18 cellular contexts compared by ENCODE assay signal in the genomic region with DNA sequence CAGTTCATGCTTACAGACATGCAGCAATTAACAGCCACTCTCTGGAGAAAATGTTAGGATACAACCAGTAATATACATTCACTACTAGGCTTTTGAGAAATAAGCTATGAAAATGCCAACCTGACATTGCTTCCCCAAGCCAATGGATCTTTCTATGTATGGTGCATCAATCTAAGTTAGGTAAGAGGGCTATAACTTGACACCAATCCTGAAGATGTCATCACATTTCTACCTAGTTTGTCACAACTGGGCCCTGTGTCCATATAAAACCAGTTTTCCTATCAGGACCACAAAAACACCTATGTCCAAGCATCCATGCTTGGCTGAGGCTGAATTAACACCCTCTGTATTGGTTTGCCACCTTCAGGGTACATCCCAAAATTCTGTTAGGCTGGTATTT.
"Had no signal": no experiment of that assay in that cellular context is flagged by ENCODE, and none has a peak within 500 bp of the region (broad histone marks: within the 10 kb centered on the region; RNA-seq: fewer than 3 reads in every experiment).

No MANE protein-coding gene starts in this region.

- H3K27me3 Mint-ChIP-seq: activated naive CD4-positive, alpha-beta T cell treated with anti-CD3 and anti-CD28 coated beads, Interleukin-2, amount 50 U/mL, for 24 hours; naive thymus-derived CD8-positive, alpha-beta T cell had no signal

- H3K9me3 Mint-ChIP-seq: activated naive CD4-positive, alpha-beta T cell treated with anti-CD3 and anti-CD28 coated beads, Interleukin-2, amount 50 U/mL, for 24 hours; naive thymus-derived CD8-positive, alpha-beta T cell; WTC11 had no signal

- ATAC-seq: esophagus mucosa; left lobe of liver; lower lobe of right lung; naive thymus-derived CD8-positive, alpha-beta T cell; pancreas; right cardiac atrium; WTC11 had no signal

- H3K4me1 ChIP-seq: pancreas had no signal

- H3K9me3 ChIP-seq: lower lobe of right lung, pancreas, transverse colon had no signal

- H3K4me3 Mint-ChIP-seq: activated naive CD4-positive, alpha-beta T cell treated with anti-CD3 and anti-CD28 coated beads, Interleukin-2, amount 50 U/mL, for 24 hours; naive thymus-derived CD8-positive, alpha-beta T cell; WTC11 had no signal

- DNase-seq: activated CD4-positive, alpha-beta T cell treated with anti-CD3 and anti-CD28 coated beads, Interleukin-2, amount 50 U/mL, for 48 hours; activated effector memory CD4-positive, alpha-beta T cell treated with anti-CD3 and anti-CD28 coated beads, Interleukin-2, amount 50 U/mL, for 16 hours; activated T-cell treated with anti-CD3 and anti-CD28 coated beads, Interleukin-2, amount 50 U/mL, for 48 hours; central memory CD4-positive, alpha-beta T cell; effector memory CD4-positive, alpha-beta T cell; foreskin melanocyte; lower lobe of right lung; naive thymus-derived CD8-positive, alpha-beta T cell; pancreas; stimulated activated CD4-positive, alpha-beta T cell treated with anti-CD3 and anti-CD28 coated beads, Interleukin-12 subunit alpha, Interleukin-12 subunit beta, amount 100 ng/mL, for 4 hours; T-helper 1 cell; T-helper 9 cell; transverse colon had no signal

- H3K4me1 Mint-ChIP-seq: WTC11 had no signal

- H3K27ac ChIP-seq: lower lobe of right lung, pancreas, transverse colon had no signal

- H3K4me3 ChIP-seq: lower lobe of right lung, pancreas, transverse colon had no signal

- H3K27me3 ChIP-seq: pancreas, transverse colon had no signal
